In genomic region chr7:139675127-139676110, GRCh38 we compare ENCODE assay signal across 14 cellular contexts.
DNase-seq lines count a peak whose midpoint lies in the region; ATAC-seq and TF ChIP-seq lines count a peak whose summit lies in the region.
"Had no signal": no experiment of that assay in that cellular context is flagged by ENCODE, and none has a peak within 500 bp of the region (broad histone marks: within the 10 kb centered on the region; RNA-seq: fewer than 3 reads in every experiment).

No MANE protein-coding gene starts in this region.

- H3K4me3 Mint-ChIP-seq in activated CD8-positive, alpha-beta memory T cell treated with anti-CD3 and anti-CD28 coated beads, Interleukin-2, amount 10 ng/mL, durations not matched to agents 7 days and 5 days: no peak overlapping the region
- H3K4me3 Mint-ChIP-seq in stimulated activated naive B cell treated with anti-CD40 and anti-IgM and Interleukin-4, amounts not matched to agents 10 μg/mL and 1 μg/mL and 100 μg/mL, for 72 hours: no peak overlapping the region

- H3K36me3 Mint-ChIP-seq in activated CD8-positive, alpha-beta memory T cell treated with anti-CD3 and anti-CD28 coated beads, Interleukin-2, amount 10 ng/mL, durations not matched to agents 7 days and 5 days: peaks cover 27% of the 10 kb centered on the region
- H3K36me3 Mint-ChIP-seq in stimulated activated naive B cell treated with anti-CD40 and anti-IgM and Interleukin-4, amounts not matched to agents 10 μg/mL and 1 μg/mL and 100 μg/mL, for 72 hours: peaks cover 22 to 39% of the 10 kb centered on the region in 2 donors

- no peak for DNase-seq in activated CD8-positive, alpha-beta memory T cell treated with anti-CD3 and anti-CD28 coated beads, Interleukin-2, amount 10 ng/mL, durations not matched to agents 7 days and 5 days
- no peak for DNase-seq in activated CD8-positive, alpha-beta memory T cell treated with anti-CD3 and anti-CD28 coated beads, Interleukin-2, amount 50 U/mL, for 48 hours
- peak; percentile 37 for DNase-seq in NCI-H1694 (lab: John Stamatoyannopoulos, UW)
- DNase-seq in fibroblast of mammary gland (ENCODE audit: low read depth): peak; percentile 54
- no peak for DNase-seq in stimulated activated naive B cell treated with anti-CD40 and anti-IgM and Interleukin-4, amounts not matched to agents 10 μg/mL and 1 μg/mL and 100 μg/mL, for 72 hours
- DNase-seq in amygdala (lab: John Stamatoyannopoulos, UW): no peak
- no peak for DNase-seq in COR-L47 (lab: John Stamatoyannopoulos, UW)
- DNase-seq: activated gamma-delta T cell treated with Interleukin-2 at 50 U/mL for 16 hours, hypothalamus, Kasumi-1, midbrain, NCI-H2227 treated with DMSO at 0.1 percent for 48 hours had no signal

- H3K27ac Mint-ChIP-seq in activated CD8-positive, alpha-beta memory T cell treated with anti-CD3 and anti-CD28 coated beads, Interleukin-2, amount 10 ng/mL, durations not matched to agents 7 days and 5 days: peak overlapping the region; percentile 73
- peak overlapping the region; percentile 39 for H3K27ac Mint-ChIP-seq in stimulated activated naive B cell treated with anti-CD40 and anti-IgM and Interleukin-4, amounts not matched to agents 10 μg/mL and 1 μg/mL and 100 μg/mL, for 72 hours

- H3K27me3 Mint-ChIP-seq in activated CD8-positive, alpha-beta memory T cell treated with anti-CD3 and anti-CD28 coated beads, Interleukin-2, amount 10 ng/mL, durations not matched to agents 7 days and 5 days: no peaks in the 10 kb centered on the region
- no peaks in the 10 kb centered on the region for H3K27me3 Mint-ChIP-seq in stimulated activated naive B cell treated with anti-CD40 and anti-IgM and Interleukin-4, amounts not matched to agents 10 μg/mL and 1 μg/mL and 100 μg/mL, for 72 hours

- TF ChIP-seq CTCF in fibroblast of mammary gland (conservative IDR thresholded peaks at IDR 0.05; ENCODE audit: control insufficient read depth, insufficient read depth, low read depth, low read length): no peak

- no peaks in the 10 kb centered on the region for H3K9me3 Mint-ChIP-seq in activated CD8-positive, alpha-beta memory T cell treated with anti-CD3 and anti-CD28 coated beads, Interleukin-2, amount 10 ng/mL, durations not matched to agents 7 days and 5 days (ENCODE audit: low read depth)
- H3K9me3 Mint-ChIP-seq in stimulated activated naive B cell treated with anti-CD40 and anti-IgM and Interleukin-4, amounts not matched to agents 10 μg/mL and 1 μg/mL and 100 μg/mL, for 72 hours: no peaks in the 10 kb centered on the region

- CTCF ChIA-PET in activated CD8-positive, alpha-beta memory T cell treated with anti-CD3 and anti-CD28 coated beads, Interleukin-2, amount 10 ng/mL, durations not matched to agents 7 days and 5 days (lab: Charles Lee): interaction anchor here (0.7 to 2.0 kb wide), 4 partner anchors 12 to 29 kb away, joined by 3 to 7 read pairs (median 3); no protein-coding TSS in a partner anchor

- H3K4me3 ChIP-seq in fibroblast of mammary gland (ENCODE audit: control insufficient read depth, low read depth, low read length): no peak overlapping the region
- H3K4me3 ChIP-seq: skin epidermis had no signal

- no peak for ATAC-seq in activated CD8-positive, alpha-beta memory T cell treated with anti-CD3 and anti-CD28 coated beads, Interleukin-2, amount 10 ng/mL, durations not matched to agents 7 days and 5 days
- ATAC-seq in stimulated activated naive B cell treated with anti-CD40 and anti-IgM and Interleukin-4, amounts not matched to agents 10 μg/mL and 1 μg/mL and 100 μg/mL, for 72 hours (replicated peaks): no peak
- ATAC-seq in HG03521 (IDR thresholded peaks at IDR 0.05; ENCODE audit: unreplicated experiment): no peak

- peaks cover 51% of the 10 kb centered on the region for H3K4me1 Mint-ChIP-seq in activated CD8-positive, alpha-beta memory T cell treated with anti-CD3 and anti-CD28 coated beads, Interleukin-2, amount 10 ng/mL, durations not matched to agents 7 days and 5 days
- peaks cover 31 to 39% of the 10 kb centered on the region in 2 donors for H3K4me1 Mint-ChIP-seq in stimulated activated naive B cell treated with anti-CD40 and anti-IgM and Interleukin-4, amounts not matched to agents 10 μg/mL and 1 μg/mL and 100 μg/mL, for 72 hours

Comparison
In these comparisons a context has a peak if more than half of its experiments do, and no peak if none do; other contexts are left out.
1. DNase-seq: peak in NCI-H1694 (single experiment) and fibroblast of mammary gland (single experiment); none in activated CD8-positive, alpha-beta memory T cell treated with anti-CD3 and anti-CD28 coated beads, Interleukin-2, amount 10 ng/mL, durations not matched to agents 7 days and 5 days (single experiment), activated CD8-positive, alpha-beta memory T cell treated with anti-CD3 and anti-CD28 coated beads, Interleukin-2, amount 50 U/mL, for 48 hours (single experiment), stimulated activated naive B cell treated with anti-CD40 and anti-IgM and Interleukin-4, amounts not matched to agents 10 μg/mL and 1 μg/mL and 100 μg/mL, for 72 hours (single experiment), amygdala (0 of 56) and COR-L47 (single experiment).